In the genomic region with DNA sequence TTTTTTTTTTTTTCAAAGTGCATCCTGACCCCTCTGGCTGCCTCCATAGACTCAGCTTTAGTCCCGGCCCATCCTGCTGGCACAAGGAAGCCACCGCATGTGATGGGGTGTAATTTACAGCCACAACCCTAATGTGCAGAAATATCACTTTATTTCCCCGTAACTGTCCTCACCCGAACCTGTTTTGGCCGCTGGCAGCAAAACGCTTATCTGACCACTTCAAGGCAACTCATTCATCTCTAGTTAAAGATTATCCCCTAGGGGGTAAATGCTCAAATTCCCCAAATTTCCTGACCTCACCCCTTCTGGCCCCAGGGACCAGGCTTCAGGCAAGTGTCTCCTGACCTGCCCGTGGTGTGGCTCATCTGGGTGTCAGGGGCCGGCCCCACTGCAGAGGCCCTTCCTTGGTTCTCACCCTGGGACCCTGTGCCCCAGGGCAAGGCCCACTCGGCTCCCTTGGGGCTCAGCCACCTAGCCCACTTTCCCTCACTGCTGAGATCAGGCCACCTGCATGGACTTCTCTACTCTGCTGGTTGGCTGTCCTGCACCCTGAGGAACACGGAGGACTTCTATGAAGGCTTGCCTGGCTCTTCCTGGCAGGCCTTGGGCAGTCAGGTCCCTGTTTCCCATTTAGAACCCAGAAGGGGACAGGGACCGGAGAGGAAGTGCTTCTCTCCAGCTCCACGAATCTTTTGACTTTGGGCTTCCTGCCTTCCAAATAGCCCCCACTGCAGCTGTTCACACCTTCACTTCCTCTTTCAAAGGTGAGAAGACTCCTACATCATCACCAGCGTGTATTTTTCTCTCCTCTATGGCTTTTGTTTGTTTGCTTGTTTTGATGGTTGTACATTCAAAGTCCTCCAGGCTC, we compare ENCODE assay signal across 8 cellular contexts. TPM values are rescaled to one million over a fixed set of nuclear protein-coding genes. Genes with fewer than 3 reads are reported as not detected.
DNase-seq lines count a peak whose midpoint lies in the region; ATAC-seq, FAIRE-seq and TF ChIP-seq lines count a peak whose summit lies in the region.

No MANE protein-coding gene starts in this region.

- no peak for FAIRE-seq in endothelial cell of umbilical vein (lab: Jason Lieb, UNC)
- no peak for FAIRE-seq in HTR-8/SVneo (lab: Jason Lieb, UNC)

- no peak for TF ChIP-seq POLR2A in endothelial cell of umbilical vein (IDR thresholded peaks at IDR 0.05; ENCODE audit: low read depth, low read length)

- H3K27me3 ChIP-seq in Loucy (ENCODE audit: insufficient read depth, low read length, poor library complexity, severe bottlenecking) (no peaks in the 10 kb centered on the region), endothelial cell of umbilical vein (ENCODE audit: control insufficient read depth in 2 of 2, insufficient read depth in 2 of 2, low read length in 2 of 2) (no peaks in the 10 kb centered on the region)

- peak overlapping the region; percentile 45 for H3K4me2 ChIP-seq in Loucy (ENCODE audit: low read depth, low read length, poor library complexity, severe bottlenecking)
- H3K4me2 ChIP-seq in endothelial cell of umbilical vein (ENCODE audit: insufficient read depth, low read length): peak overlapping the region; percentile 62

- CTCF ChIA-PET in endothelial cell of umbilical vein (lab: Charles Lee) (interaction anchor here (0.6 to 2.6 kb wide), 91 partner anchors 8 to 554 kb away, joined by 3 to 288 read pairs (median 5); a partner anchor contains a TSS), HEK293T (lab: Yijun Ruan, JAX) (interaction anchor here (0.6 to 1.6 kb wide), 16 partner anchors 8 to 351 kb away, joined by 3 to 35 read pairs (median 4); no protein-coding TSS in a partner anchor)

- peaks cover 3% of the 10 kb centered on the region for H3K4me1 ChIP-seq in Loucy (ENCODE audit: insufficient read depth, low read length, poor library complexity, severe bottlenecking)
- no peaks in the 10 kb centered on the region for H3K4me1 ChIP-seq in endothelial cell of umbilical vein (ENCODE audit: control insufficient read depth, extremely low read depth, insufficient read depth, low read length)

- H3K9me3 ChIP-seq in Loucy (ENCODE audit: insufficient read depth, low read depth, low read length) (no peaks in the 10 kb centered on the region), endothelial cell of umbilical vein (replicated peaks; ENCODE audit: control insufficient read depth, insufficient read depth, low read length) (no peaks in the 10 kb centered on the region)

- H3K36me3 Mint-ChIP-seq in stimulated activated naive B cell treated with anti-CD40 and anti-IgM and Interleukin-4, amounts not matched to agents 10 μg/mL and 1 μg/mL and 100 μg/mL, for 72 hours: no peaks in the 10 kb centered on the region

- peak; percentile 27 for DNase-seq in DMS153 (lab: John Stamatoyannopoulos, UW)
- DNase-seq in endothelial cell of umbilical vein (ENCODE audit: low read depth, low spot score): no peak
- DNase-seq in stimulated activated naive B cell treated with anti-CD40 and anti-IgM and Interleukin-4, amounts not matched to agents 10 μg/mL and 1 μg/mL and 100 μg/mL, for 72 hours: peak; percentile 52
- DNase-seq in NCI-H524 treated with DMSO at 0.1 percent for 48 hours (lab: John Stamatoyannopoulos, UW): no peak
- no peak for DNase-seq in HTR-8/SVneo (ENCODE audit: insufficient read length, low spot score)
- DNase-seq in HEK293T (ENCODE audit: extremely low spot score): no peak

- peak; percentile 52 for ATAC-seq in GM19455 (IDR thresholded peaks at IDR 0.05; ENCODE audit: unreplicated experiment)
- peak; percentile 70 for ATAC-seq in stimulated activated naive B cell treated with anti-CD40 and anti-IgM and Interleukin-4, amounts not matched to agents 10 μg/mL and 1 μg/mL and 100 μg/mL, for 72 hours (replicated peaks)

- no peak overlapping the region for H3K9ac ChIP-seq in Loucy (ENCODE audit: low read depth, low read length, poor library complexity, severe bottlenecking)
- H3K9ac ChIP-seq in endothelial cell of umbilical vein (replicated peaks; ENCODE audit: extremely low read depth, insufficient read depth, low read length): no peak overlapping the region

- no peaks in the 10 kb centered on the region for H3F3A ChIP-seq in Loucy (ENCODE audit: low read depth)

- intact Hi-C loops in endothelial cell of umbilical vein (cut with micrococcal nuclease): loop anchor here (1.0 to 5.0 kb wide), 5 partner anchors 121 to 447 kb away; no protein-coding TSS in a partner anchor

- H3K4me3 ChIP-seq in Loucy (ENCODE audit: low read length, poor library complexity, severe bottlenecking): no peak overlapping the region
- peak overlapping the region in 1 of 3 experiments; percentile 25 for H3K4me3 ChIP-seq in endothelial cell of umbilical vein (replicated peaks in 1 of 3; ENCODE audit: insufficient read depth in 1 of 3, low read depth in 1 of 3, low read length in 3 of 3)

- no peaks in the 10 kb centered on the region for H3K36me3 ChIP-seq in Loucy (ENCODE audit: insufficient read depth, low read length)
- no peaks in the 10 kb centered on the region for H3K36me3 ChIP-seq in endothelial cell of umbilical vein (ENCODE audit: control insufficient read depth in 2 of 2, extremely low read depth in 1 of 2, insufficient read depth in 2 of 2, low read length in 2 of 2)

- no peak overlapping the region for H3K27ac ChIP-seq in endothelial cell of umbilical vein (ENCODE audit: insufficient read depth, low read depth, low read length)

- BruUV-seq in endothelial cell of umbilical vein (replicated peaks; lab: Mats Ljungman, UMichigan): no TSS peak

- H3K9me2 ChIP-seq in Loucy (replicated peaks; ENCODE audit: low read depth, low read length): no peaks in the 10 kb centered on the region

- dilution Hi-C loops in endothelial cell of umbilical vein (cut with MboI; ENCODE audit: extremely low pct_ligation_motif_present, low sequenced_read_pairs): no loop called here

- peaks cover 0 to 4% of the 10 kb centered on the region in 2 donors for H3K27me3 Mint-ChIP-seq in stimulated activated naive B cell treated with anti-CD40 and anti-IgM and Interleukin-4, amounts not matched to agents 10 μg/mL and 1 μg/mL and 100 μg/mL, for 72 hours

- TF ChIP-seq CTCF in Loucy (conservative IDR thresholded peaks at IDR 0.05; ENCODE audit: low read length): no peak
- TF ChIP-seq CTCF in endothelial cell of umbilical vein (IDR thresholded peaks at IDR 0.05; ENCODE audit: extremely low read depth in 1 of 2, insufficient read depth in 1 of 2, low read depth in 1 of 2, low read length in 2 of 2): no peak

- H3K4me3 Mint-ChIP-seq in stimulated activated naive B cell treated with anti-CD40 and anti-IgM and Interleukin-4, amounts not matched to agents 10 μg/mL and 1 μg/mL and 100 μg/mL, for 72 hours: peak overlapping the region; percentile 85

- peak overlapping the region; percentile 92 for H3K27ac Mint-ChIP-seq in stimulated activated naive B cell treated with anti-CD40 and anti-IgM and Interleukin-4, amounts not matched to agents 10 μg/mL and 1 μg/mL and 100 μg/mL, for 72 hours

- H3K79me2 ChIP-seq in Loucy (ENCODE audit: insufficient read depth, low read length) (no peaks in the 10 kb centered on the region), endothelial cell of umbilical vein (ENCODE audit: control insufficient read depth, insufficient read depth, low read length) (no peaks in the 10 kb centered on the region)

- H3K9me1 ChIP-seq in endothelial cell of umbilical vein (replicated peaks; ENCODE audit: control insufficient read depth, extremely low read depth, insufficient read depth, low read length): no peaks in the 10 kb centered on the region

- POLR2A ChIA-PET in endothelial cell of umbilical vein (lab: Charles Lee): no interaction called here
- POLR2A ChIA-PET in HEK293T (lab: Yijun Ruan, JAX): interaction anchor here (1.0 to 1.3 kb wide), 2 partner anchors 256 to 430 kb away, joined by 3 to 5 read pairs; no protein-coding TSS in a partner anchor

- H4K20me1 ChIP-seq in Loucy (ENCODE audit: insufficient read depth, low read length, poor library complexity, severe bottlenecking) (no peaks in the 10 kb centered on the region), endothelial cell of umbilical vein (replicated peaks; ENCODE audit: control insufficient read depth, extremely low read depth, insufficient read depth, low read length) (no peaks in the 10 kb centered on the region)

- H3K4me1 Mint-ChIP-seq in stimulated activated naive B cell treated with anti-CD40 and anti-IgM and Interleukin-4, amounts not matched to agents 10 μg/mL and 1 μg/mL and 100 μg/mL, for 72 hours: peaks cover 26 to 28% of the 10 kb centered on the region in 2 donors

- H2AFZ ChIP-seq in Loucy (ENCODE audit: low read length) (peak overlapping the region; percentile 56; the same call in 1 of the 2 replicates), endothelial cell of umbilical vein (ENCODE audit: low read depth, low read length) (peak overlapping the region; percentile 83)

- no peaks in the 10 kb centered on the region for H3K9me3 Mint-ChIP-seq in stimulated activated naive B cell treated with anti-CD40 and anti-IgM and Interleukin-4, amounts not matched to agents 10 μg/mL and 1 μg/mL and 100 μg/mL, for 72 hours

TF ChIP-seq in endothelial cell of umbilical vein, 7 proteins besides CTCF, POLR2A, EP300 and RAD21 (continues in another document):
- TF ChIP-seq MYC (IDR thresholded peaks at IDR 0.05; ENCODE audit: low read depth, low read length) (no peak), JUN (IDR thresholded peaks at IDR 0.05; ENCODE audit: borderline replicate concordance, insufficient read depth, insufficient read length, low read depth) (no peak)
- TF ChIP-seq, protein P1, sequence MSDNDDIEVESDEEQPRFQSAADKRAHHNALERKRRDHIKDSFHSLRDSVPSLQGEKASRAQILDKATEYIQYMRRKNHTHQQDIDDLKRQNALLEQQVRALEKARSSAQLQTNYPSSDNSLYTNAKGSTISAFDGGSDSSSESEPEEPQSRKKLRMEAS (IDR thresholded peaks at IDR 0.05; ENCODE audit: insufficient read depth, insufficient read length): no peak

TF ChIP-seq in HEK293T, 16 proteins besides CTCF, POLR2A, EP300 and RAD21 (continues in another document):
- TF ChIP-seq HDGF (IDR thresholded peaks at IDR 0.05; ENCODE audit: borderline replicate concordance) (no peak), L3MBTL2 (conservative IDR thresholded peaks at IDR 0.05) (no peak)

RNA-seq across cellular contexts. Expression of a gene that starts 53.3 kb away (rescaled TPM):
- total RNA-seq in endothelial cell of umbilical vein: not detected in 2 replicates
- 0.03 TPM in 1 of 2 replicates, not detected in the other for polyA plus RNA-seq in endothelial cell of umbilical vein
- polyA plus RNA-seq in endothelial cell of umbilical vein (2011; cell fraction: cytosol; rRNA removed): 0.03 TPM in 1 of 2 replicates, not detected in the other
- polyA plus RNA-seq in endothelial cell of umbilical vein (2011; cell fraction: nucleus; rRNA removed): not detected in 2 replicates
- polyA plus RNA-seq in endothelial cell of umbilical vein (2012): 0.37 TPM in 1 of 2 replicates, not detected in the other
- not detected in 2 replicates for polyA minus RNA-seq in endothelial cell of umbilical vein
- 1.1 TPM for polyA minus RNA-seq in endothelial cell of umbilical vein (2011; cell fraction: cytosol; rRNA and poly(A)+ RNA removed)
- polyA minus RNA-seq in endothelial cell of umbilical vein (2011; cell fraction: nucleus; rRNA and poly(A)+ RNA removed): not detected in 2 replicates

Comparison
In these comparisons a context has a peak if more than half of its experiments do, and no peak if none do; other contexts are left out.
1. DNase-seq: peak in DMS153 (single experiment) and stimulated activated naive B cell treated with anti-CD40 and anti-IgM and Interleukin-4, amounts not matched to agents 10 μg/mL and 1 μg/mL and 100 μg/mL, for 72 hours (single experiment); none in endothelial cell of umbilical vein (single experiment), NCI-H524 treated with DMSO at 0.1 percent for 48 hours (single experiment), HTR-8/SVneo (single experiment) and HEK293T (single experiment).